32 cellular contexts compared by ENCODE assay signal in the genomic region with DNA sequence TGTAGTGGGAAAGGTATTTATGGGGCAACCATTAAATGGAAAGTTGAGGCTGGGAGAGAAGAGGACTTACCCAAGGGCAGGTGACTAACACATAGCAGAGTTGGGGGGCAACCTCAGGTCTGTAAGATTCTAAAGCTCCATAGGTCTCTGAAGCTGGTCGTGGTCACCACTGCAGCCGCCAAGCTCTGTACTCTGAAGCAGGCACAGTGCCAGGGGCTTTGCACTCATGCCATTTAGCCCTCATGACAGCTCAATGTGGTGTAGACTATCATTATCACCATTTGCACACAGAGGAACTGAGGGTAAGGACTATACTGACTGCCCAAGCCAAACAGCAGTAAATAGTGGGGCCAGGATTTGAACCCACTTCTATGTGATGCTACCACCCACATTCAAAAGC. TPM values are rescaled to one million over a fixed set of nuclear protein-coding genes. Genes with fewer than 3 reads are reported as not detected.
"Had no signal": no experiment of that assay in that cellular context is flagged by ENCODE, and none has a peak within 500 bp of the region (broad histone marks: within the 10 kb centered on the region; RNA-seq: fewer than 3 reads in every experiment).

No MANE protein-coding gene starts in this region.

- H3K9me3 Mint-ChIP-seq: activated CD4-positive, alpha-beta T cell treated with anti-CD3 and anti-CD28 coated beads, Interleukin-2, amount 10 ng/mL, durations not matched to agents 7 days and 5 days; effector memory CD8-positive, alpha-beta T cell had no signal

- H3K4me3 Mint-ChIP-seq: activated CD4-positive, alpha-beta memory T cell treated with anti-CD3 and anti-CD28 coated beads, Interleukin-2, amount 10 ng/mL, durations not matched to agents 7 days and 5 days; activated CD4-positive, alpha-beta T cell treated with anti-CD3 and anti-CD28 coated beads, Interleukin-2, amount 10 ng/mL, durations not matched to agents 7 days and 5 days; activated naive CD8-positive, alpha-beta T cell; activated T-cell treated with anti-CD3 and anti-CD28 coated beads, Interleukin-2, amount 50 U/mL, for 4 hours; activated T-helper 17 cell treated with anti-CD3 and anti-CD28 coated beads, Interleukin-2, amount 50 U/mL, for 72 hours; effector memory CD8-positive, alpha-beta T cell had no signal

- H3K27ac ChIP-seq: brain microvascular endothelial cell, esophagus muscularis mucosa, foreskin keratinocyte, gastrocnemius medialis had no signal

- H3K4me1 ChIP-seq: foreskin keratinocyte had no signal

- H3K9me3 ChIP-seq: gastrocnemius medialis had no signal

- H3K4me3 ChIP-seq: esophagus muscularis mucosa, gastrocnemius medialis had no signal

- H3K36me3 ChIP-seq: brain microvascular endothelial cell, esophagus muscularis mucosa, gastrocnemius medialis had no signal

- ATAC-seq: activated T-cell treated with anti-CD3 and anti-CD28 coated beads, Interleukin-2, amount 50 U/mL, for 4 hours; activated T-helper 17 cell treated with anti-CD3 and anti-CD28 coated beads, Interleukin-2, amount 50 U/mL, for 72 hours; effector memory CD8-positive, alpha-beta T cell; foreskin keratinocyte; gastrocnemius medialis had no signal

- H3K4me1 Mint-ChIP-seq: activated T-helper 17 cell treated with anti-CD3 and anti-CD28 coated beads, Interleukin-2, amount 50 U/mL, for 72 hours had no signal

- H3K27me3 ChIP-seq: brain microvascular endothelial cell, foreskin keratinocyte, gastrocnemius medialis had no signal

- H3K36me3 Mint-ChIP-seq: activated naive CD8-positive, alpha-beta T cell had no signal

- H3K27ac Mint-ChIP-seq: activated CD4-positive, alpha-beta memory T cell treated with anti-CD3 and anti-CD28 coated beads, Interleukin-2, amount 10 ng/mL, durations not matched to agents 7 days and 5 days; activated CD4-positive, alpha-beta T cell treated with anti-CD3 and anti-CD28 coated beads, Interleukin-2, amount 10 ng/mL, durations not matched to agents 7 days and 5 days; activated naive CD8-positive, alpha-beta T cell; activated T-helper 17 cell treated with anti-CD3 and anti-CD28 coated beads, Interleukin-2, amount 50 U/mL, for 72 hours; effector memory CD8-positive, alpha-beta T cell had no signal

- DNase-seq: activated CD4-positive, alpha-beta memory T cell treated with anti-CD3 and anti-CD28 coated beads, Interleukin-2, amount 10 ng/mL, durations not matched to agents 7 days and 5 days; activated CD4-positive, alpha-beta T cell treated with anti-CD3 and anti-CD28 coated beads for 1 hour; activated CD4-positive, alpha-beta T cell treated with anti-CD3 and anti-CD28 coated beads for 4 hours; activated CD4-positive, alpha-beta T cell treated with anti-CD3 and anti-CD28 coated beads, Interleukin-2, amount 10 ng/mL, durations not matched to agents 7 days and 5 days; activated CD4-positive, alpha-beta T cell treated with anti-CD3 and anti-CD28 coated beads, Interleukin-2, amount 50 U/mL, for 4 hours; activated CD4-positive, CD25-positive, alpha-beta regulatory T cell; activated CD8-positive, alpha-beta memory T cell treated with anti-CD3 and anti-CD28 coated beads, Interleukin-2, amount 50 U/mL, for 48 hours; activated effector memory CD4-positive, alpha-beta T cell treated with Interleukin-2 at 50 U/mL for 16 hours; activated gamma-delta T cell treated with Interleukin-2 at 50 U/mL for 16 hours; activated naive CD4-positive, alpha-beta T cell treated with anti-CD3 and anti-CD28 coated beads, Interleukin-2, amount 50 U/mL, for 16 hours; activated naive CD4-positive, alpha-beta T cell treated with Interleukin-2 at 50 U/mL for 16 hours; activated T-cell treated with anti-CD3 and anti-CD28 coated beads for 4 hours; activated T-cell treated with anti-CD3 and anti-CD28 coated beads, Interleukin-2, amount 50 U/mL, for 4 hours; amniotic stem cell; anterior cingulate cortex; caudate nucleus; cortex of kidney; dermis blood vessel endothelial cell; effector CD4-positive, alpha-beta T cell; effector memory CD8-positive, alpha-beta T cell; erythroblast; gastrocnemius medialis; head of caudate nucleus; T-helper 2 cell had no signal

RNA-seq across cellular contexts. Expression of a gene that starts 32.5 kb away (rescaled TPM):
- total RNA-seq: astrocyte, bronchial epithelial cell, chondrocyte, foreskin keratinocyte had no signal
- polyA plus RNA-seq: foreskin keratinocyte had no signal
